ENCODE assay signal across 13 cellular contexts in the genomic region with DNA sequence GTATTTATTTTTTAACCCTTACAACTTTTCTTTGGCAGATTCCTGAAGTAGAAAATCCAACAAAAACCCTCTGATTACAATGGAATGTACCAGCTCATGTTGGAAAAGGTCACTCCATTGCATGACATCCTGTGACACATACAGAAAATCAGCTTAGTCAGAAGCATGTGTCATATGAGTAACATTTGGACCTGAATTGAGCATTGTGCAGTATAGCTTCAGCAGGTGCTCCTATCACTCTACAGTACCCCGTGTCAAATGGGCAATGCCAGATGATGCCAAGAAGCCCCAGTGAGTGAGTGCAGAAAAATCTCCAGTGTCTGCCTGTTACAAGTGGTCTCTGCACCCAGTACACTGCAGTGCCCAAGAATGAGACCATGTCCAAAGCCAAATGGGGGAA.
DNase-seq lines count a peak whose midpoint lies in the region; ATAC-seq and TF ChIP-seq lines count a peak whose summit lies in the region.
"Had no signal": no experiment of that assay in that cellular context is flagged by ENCODE, and none has a peak within 500 bp of the region (broad histone marks: within the 10 kb centered on the region; RNA-seq: fewer than 3 reads in every experiment).

No MANE protein-coding gene starts in this region.

- TF ChIP-seq CTCF in foreskin fibroblast (IDR thresholded peaks at IDR 0.05; ENCODE audit: low read depth, low read length) = no peak

- CTCF ChIA-PET in naive thymus-derived CD4-positive, alpha-beta T cell (lab: Charles Lee) = no interaction called here

- DNase-seq in AG08395 (ENCODE audit: low spot score) = peak; percentile 49
- peak; percentile 73 for DNase-seq in GM23248
- peak; percentile 31 for DNase-seq in SW480 (ENCODE audit: low spot score)
- peak; percentile 67 to 84 for DNase-seq in foreskin fibroblast
- no peak for DNase-seq in naive thymus-derived CD4-positive, alpha-beta T cell
- DNase-seq in NCI-H2081 (lab: John Stamatoyannopoulos, UW) = no peak
- DNase-seq: gastrocnemius medialis, naive B cell, NCI-H187 treated with DMSO at 0.1 percent for 48 hours had no signal

- no peaks in the 10 kb centered on the region for H3K9me2 ChIP-seq in GM23248 (ENCODE audit: insufficient read depth)

- no peaks in the 10 kb centered on the region for H3K79me2 ChIP-seq in GM23248 (ENCODE audit: insufficient read depth)

- 0 out of 2 replicates have a peak, but pooled peaks cover 5% of the 10 kb centered on the region for H3F3A ChIP-seq in GM23248 (ENCODE audit: insufficient read depth)

- peaks cover 3 to 17% (median 4%) of the 10 kb centered on the region in 11 donors for H3K9me3 Mint-ChIP-seq in naive thymus-derived CD4-positive, alpha-beta T cell
- H3K9me3 Mint-ChIP-seq: dendritic cell treated with granulocyte-macrophage colony-stimulating factor and Interleukin-4, amounts not matched to agents 40 ng/mL and 50 ng/mL, for 4 days had no signal

- POLR2A ChIA-PET in naive thymus-derived CD4-positive, alpha-beta T cell (lab: Charles Lee) = no interaction called here

- H3K4me1 Mint-ChIP-seq in naive thymus-derived CD4-positive, alpha-beta T cell = peaks cover 0 to 5% (median 0%) of the 10 kb centered on the region in 7 donors
- H3K4me1 Mint-ChIP-seq: naive B cell had no signal

- no peak overlapping the region for H3K27ac ChIP-seq in GM23248
- no peak overlapping the region for H3K27ac ChIP-seq in naive thymus-derived CD4-positive, alpha-beta T cell (ENCODE audit: low read depth, low read length)
- H3K27ac ChIP-seq: C4-2B, gastrocnemius medialis had no signal

- intact Hi-C loops in naive thymus-derived CD4-positive, alpha-beta T cell (cut with micrococcal nuclease) = no loop called here

- H3K9ac ChIP-seq in GM23248 = no peak overlapping the region

- 88 to 89% methylated on average over 1 of the region's 1 CpG for WGBS in GM23248 (ENCODE audit: low coverage in 1 of 2, low lambda C conversion rate in 2 of 2, missing lambda C conversion rate in 2 of 2), 2 experiments

- no peak overlapping the region for H3K27ac Mint-ChIP-seq in naive thymus-derived CD4-positive, alpha-beta T cell
- H3K27ac Mint-ChIP-seq: dendritic cell treated with granulocyte-macrophage colony-stimulating factor and Interleukin-4, amounts not matched to agents 40 ng/mL and 50 ng/mL, for 4 days; naive B cell had no signal

- no peaks in the 10 kb centered on the region for H3K9me3 ChIP-seq in GM23248 (ENCODE audit: low read depth)
- no peaks in the 10 kb centered on the region for H3K9me3 ChIP-seq in naive thymus-derived CD4-positive, alpha-beta T cell (ENCODE audit: control insufficient read depth in 2 of 3, low read length in 3 of 3)
- H3K9me3 ChIP-seq: gastrocnemius medialis had no signal

- no peak for ATAC-seq in naive thymus-derived CD4-positive, alpha-beta T cell
- ATAC-seq in GM21390 (IDR thresholded peaks at IDR 0.05; ENCODE audit: unreplicated experiment) (no peak), GM21717 (IDR thresholded peaks at IDR 0.05; ENCODE audit: unreplicated experiment) (no peak)

- no peak overlapping the region for H2AFZ ChIP-seq in GM23248

- H3K4me3 ChIP-seq in GM23248 (no peak overlapping the region), foreskin fibroblast (ENCODE audit: low read depth in 1 of 2, low read length in 2 of 2) (no peak overlapping the region)
- H3K4me3 ChIP-seq in naive thymus-derived CD4-positive, alpha-beta T cell (ENCODE audit: low read length) = no peak overlapping the region
- H3K4me3 ChIP-seq: gastrocnemius medialis had no signal

- H3K4me2 ChIP-seq in GM23248 (ENCODE audit: unreplicated experiment) = no peak overlapping the region

- H4K20me1 ChIP-seq in GM23248 (ENCODE audit: insufficient read depth) = no peaks in the 10 kb centered on the region

- H3K27me3 Mint-ChIP-seq in naive thymus-derived CD4-positive, alpha-beta T cell = peaks cover 0 to 8% (median 4%) of the 10 kb centered on the region in 5 donors

- peaks cover 11% of the 10 kb centered on the region; the same call in 1 of the 2 replicates for H3K4me1 ChIP-seq in GM23248 (ENCODE audit: insufficient read depth)
- no peaks in the 10 kb centered on the region for H3K4me1 ChIP-seq in naive thymus-derived CD4-positive, alpha-beta T cell (ENCODE audit: control insufficient read depth in 2 of 2, insufficient read depth in 2 of 2, low read length in 2 of 2)
- H3K4me1 ChIP-seq: gastrocnemius medialis had no signal

- H3K4me3 Mint-ChIP-seq in naive thymus-derived CD4-positive, alpha-beta T cell = no peak overlapping the region
- H3K4me3 Mint-ChIP-seq: dendritic cell treated with granulocyte-macrophage colony-stimulating factor and Interleukin-4, amounts not matched to agents 40 ng/mL and 50 ng/mL, for 4 days; naive B cell had no signal

- H3K27me3 ChIP-seq in GM23248 (replicated peaks; ENCODE audit: insufficient read depth) = no peaks in the 10 kb centered on the region
- no peaks in the 10 kb centered on the region for H3K27me3 ChIP-seq in naive thymus-derived CD4-positive, alpha-beta T cell (ENCODE audit: control insufficient read depth in 2 of 2, insufficient read depth in 2 of 2, low read length in 2 of 2)
- H3K27me3 ChIP-seq: gastrocnemius medialis had no signal

- no peaks in the 10 kb centered on the region for H3K36me3 ChIP-seq in GM23248 (ENCODE audit: low read depth)
- H3K36me3 ChIP-seq in naive thymus-derived CD4-positive, alpha-beta T cell (ENCODE audit: control insufficient read depth in 2 of 3, insufficient read depth in 3 of 3, low read length in 3 of 3) = no peaks in the 10 kb centered on the region
- H3K36me3 ChIP-seq: gastrocnemius medialis had no signal

- H3K36me3 Mint-ChIP-seq in naive thymus-derived CD4-positive, alpha-beta T cell = peaks cover 0 to 17% (median 0%) of the 10 kb centered on the region in 5 donors
- H3K36me3 Mint-ChIP-seq: naive B cell had no signal

- in situ Hi-C loops in GM23248 (cut with MboI) = no loop called here

Comparison
In these comparisons a context has a peak if more than half of its experiments do, and no peak if none do; other contexts are left out.
1. DNase-seq: peak in AG08395 (single experiment), GM23248 (single experiment), SW480 (single experiment) and foreskin fibroblast (2 of 2); none in naive thymus-derived CD4-positive, alpha-beta T cell (0 of 9) and NCI-H2081 (0 of 2).